ENCODE assay signal across 8 cellular contexts in genomic region chr10:116272497-116273221, GRCh38. TPM values are rescaled to one million over a fixed set of nuclear protein-coding genes. Genes with fewer than 3 reads are reported as not detected.
A peak's percentile ranks its signal among the peaks of the same experiment; 100 is the strongest.
DNase-seq lines count a peak whose midpoint lies in the region; ATAC-seq lines count a peak whose summit lies in the region.

A gene with protein sequence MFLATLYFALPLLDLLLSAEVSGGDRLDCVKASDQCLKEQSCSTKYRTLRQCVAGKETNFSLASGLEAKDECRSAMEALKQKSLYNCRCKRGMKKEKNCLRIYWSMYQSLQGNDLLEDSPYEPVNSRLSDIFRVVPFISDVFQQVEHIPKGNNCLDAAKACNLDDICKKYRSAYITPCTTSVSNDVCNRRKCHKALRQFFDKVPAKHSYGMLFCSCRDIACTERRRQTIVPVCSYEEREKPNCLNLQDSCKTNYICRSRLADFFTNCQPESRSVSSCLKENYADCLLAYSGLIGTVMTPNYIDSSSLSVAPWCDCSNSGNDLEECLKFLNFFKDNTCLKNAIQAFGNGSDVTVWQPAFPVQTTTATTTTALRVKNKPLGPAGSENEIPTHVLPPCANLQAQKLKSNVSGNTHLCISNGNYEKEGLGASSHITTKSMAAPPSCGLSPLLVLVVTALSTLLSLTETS (minus strand): TSS chr10:116273206. CDS start chr10:116272029, 1,177 bp downstream.

- H3K9me3 Mint-ChIP-seq in activated CD4-positive, alpha-beta memory T cell treated with anti-CD3 and anti-CD28 coated beads for 36 hours: no peaks in the 10 kb centered on the region

- H3K9me2 ChIP-seq in Karpas-422 (replicated peaks; ENCODE audit: insufficient read depth, low read length): no peaks in the 10 kb centered on the region

- H3K27ac ChIP-seq in right cardiac atrium (ENCODE audit: low read length) (no peak within 1 kb of the TSS), Karpas-422 (ENCODE audit: low read length) (no peak within 1 kb of the TSS)

- no peaks in the 10 kb centered on the region for H3K36me3 ChIP-seq in Karpas-422 (ENCODE audit: insufficient read depth, low read length)

- no peaks in the 10 kb centered on the region for H4K20me1 ChIP-seq in Karpas-422 (ENCODE audit: insufficient read depth, low read depth, low read length)

- H3K9me3 ChIP-seq in right cardiac atrium (ENCODE audit: control insufficient read depth, low read length): no peaks in the 10 kb centered on the region
- H3K9me3 ChIP-seq in Karpas-422 (ENCODE audit: low read length): no peaks in the 10 kb centered on the region; the same call in 1 of the 2 replicates

- H2AFZ ChIP-seq in Karpas-422 (ENCODE audit: low read length): no peak within 1 kb of the TSS

- DNase-seq in activated CD8-positive, alpha-beta memory T cell treated with anti-CD3 and anti-CD28 coated beads, Interleukin-2, amount 50 U/mL, for 48 hours: peak; percentile 49
- no peak for DNase-seq in activated CD8-positive, alpha-beta memory T cell treated with anti-CD3 and anti-CD28 coated beads, Interleukin-2, amount 50 U/mL, for 4 hours
- DNase-seq in activated CD4-positive, alpha-beta memory T cell treated with anti-CD3 and anti-CD28 coated beads for 36 hours: no peak
- peak; percentile 38 to 75 (median 71) for DNase-seq in right cardiac atrium
- DNase-seq in sciatic nerve (ENCODE audit: low spot score): peak; percentile 69
- no peak for DNase-seq in Karpas-422
- DNase-seq in NCI-H2196 treated with DMSO at 0.1 percent for 48 hours (lab: John Stamatoyannopoulos, UW; ENCODE audit: unreplicated experiment): no peak

- CTCF ChIA-PET in activated CD4-positive, alpha-beta memory T cell treated with anti-CD3 and anti-CD28 coated beads for 36 hours (lab: Charles Lee): no interaction called here

- WGBS in right cardiac atrium: 1% methylated on average over 69 of the region's 69 CpGs

- H3K4me3 ChIP-seq in right cardiac atrium (ENCODE audit: low read length): peak within 1 kb of the TSS; percentile 75
- H3K4me3 ChIP-seq in Karpas-422 (ENCODE audit: low read length): no peak within 1 kb of the TSS

- intact Hi-C loops in activated CD4-positive, alpha-beta memory T cell treated with anti-CD3 and anti-CD28 coated beads for 36 hours (cut with micrococcal nuclease): no loop called here
- intact Hi-C loops in right cardiac atrium (cut with DNase I): loop anchor here in 1 of 4 donors (10.0 kb wide), 1 partner anchor 328 kb away; no protein-coding TSS in a partner anchor
- intact Hi-C loops in sciatic nerve (cut with DNase I): no loop called here

- H3K79me2 ChIP-seq in Karpas-422 (ENCODE audit: low read length): no peaks in the 10 kb centered on the region

- peaks cover 4% of the 10 kb centered on the region for H3K4me1 Mint-ChIP-seq in activated CD4-positive, alpha-beta memory T cell treated with anti-CD3 and anti-CD28 coated beads for 36 hours (ENCODE audit: low read depth)

- POLR2A ChIA-PET in activated CD4-positive, alpha-beta memory T cell treated with anti-CD3 and anti-CD28 coated beads for 36 hours (lab: Charles Lee): no interaction called here

- ATAC-seq in right cardiac atrium: peak; percentile 33 to 36
- peak; percentile 16 for ATAC-seq in sciatic nerve
- ATAC-seq in GM18858 (IDR thresholded peaks at IDR 0.05; ENCODE audit: unreplicated experiment): no peak

- peak within 1 kb of the TSS; percentile 45 for H3K4me3 Mint-ChIP-seq in activated CD4-positive, alpha-beta memory T cell treated with anti-CD3 and anti-CD28 coated beads for 36 hours

- H3K36me3 Mint-ChIP-seq in activated CD4-positive, alpha-beta memory T cell treated with anti-CD3 and anti-CD28 coated beads for 36 hours: peaks cover 5% of the 10 kb centered on the region

- H3K4me2 ChIP-seq in Karpas-422 (ENCODE audit: low read depth, low read length, poor library complexity, severe bottlenecking): no peak within 1 kb of the TSS

- no peaks in the 10 kb centered on the region for H3K4me1 ChIP-seq in right cardiac atrium (ENCODE audit: control insufficient read depth, insufficient read depth, low read length)
- no peaks in the 10 kb centered on the region for H3K4me1 ChIP-seq in Karpas-422 (ENCODE audit: low read length)

- no peaks in the 10 kb centered on the region for H3K27me3 ChIP-seq in right cardiac atrium (ENCODE audit: control insufficient read depth, insufficient read depth)
- H3K27me3 ChIP-seq in Karpas-422 (ENCODE audit: low read length): no peaks in the 10 kb centered on the region

- H3K27me3 Mint-ChIP-seq in activated CD4-positive, alpha-beta memory T cell treated with anti-CD3 and anti-CD28 coated beads for 36 hours: peaks cover 58% of the 10 kb centered on the region

- H3K27ac Mint-ChIP-seq in activated CD4-positive, alpha-beta memory T cell treated with anti-CD3 and anti-CD28 coated beads for 36 hours: no peak within 1 kb of the TSS

- no peak within 1 kb of the TSS for H3K9ac ChIP-seq in Karpas-422 (ENCODE audit: low read length)

RNA-seq across cellular contexts. Expression of the gene that starts here (rescaled TPM):
- not detected for total RNA-seq in activated CD4-positive, alpha-beta memory T cell treated with anti-CD3 and anti-CD28 coated beads for 36 hours
- 1 to 10 TPM; 4.5 to 8.3 (median 7.1) TPM for total RNA-seq in right cardiac atrium
- 2.7 TPM for polyA plus RNA-seq in right cardiac atrium
- 65.8 TPM for total RNA-seq in sciatic nerve
- not detected in 2 replicates for total RNA-seq in Karpas-422 (2014; rRNA removed; shearing (Covaris generic); ENCODE audit: low replicate concordance)

Comparison
In these comparisons a context has a peak if more than half of its experiments do, and no peak if none do; other contexts are left out.
1. DNase-seq: peak in activated CD8-positive, alpha-beta memory T cell treated with anti-CD3 and anti-CD28 coated beads, Interleukin-2, amount 50 U/mL, for 48 hours (single experiment), right cardiac atrium (3 of 3) and sciatic nerve (single experiment); none in activated CD8-positive, alpha-beta memory T cell treated with anti-CD3 and anti-CD28 coated beads, Interleukin-2, amount 50 U/mL, for 4 hours (single experiment), activated CD4-positive, alpha-beta memory T cell treated with anti-CD3 and anti-CD28 coated beads for 36 hours (single experiment), Karpas-422 (single experiment) and NCI-H2196 treated with DMSO at 0.1 percent for 48 hours (single experiment).